ENCODE assay signal across 7 cellular contexts in genomic region chr4:43132010-43132582, GRCh38.
DNase-seq lines count a peak whose midpoint lies in the region; ATAC-seq, FAIRE-seq and TF ChIP-seq lines count a peak whose summit lies in the region.

No MANE protein-coding gene starts in this region.

- WGBS in K562 (ENCODE audit: insufficient coverage, low coverage, missing lambda C conversion rate), result 2% methylated on average over 11 of the region's 11 CpGs

- H3K27me3 ChIP-seq in OCI-LY3 (ENCODE audit: low read depth, low read length), result no peaks in the 10 kb centered on the region
- H3K27me3 ChIP-seq in K562 (ENCODE audit: control insufficient read depth in 2 of 2, insufficient read depth in 2 of 2, low read length in 2 of 2), result no peaks in the 10 kb centered on the region
- H3K27me3 ChIP-seq in kidney epithelial cell (ENCODE audit: control insufficient read depth, insufficient read depth, low read length), result no peaks in the 10 kb centered on the region

- CTCF ChIA-PET in K562 (lab: Yijun Ruan, JAX; ENCODE audit: low intra/inter-chr PET ratio), result interaction anchor here (0.5 kb wide), 1 partner anchor 93 kb away, joined by 3 read pairs; no protein-coding TSS in a partner anchor

- H3K9ac ChIP-seq in OCI-LY3 (ENCODE audit: low read length) (0 out of 2 replicates have a peak overlapping the region, but pooled peaks have one; percentile 8), K562 (ENCODE audit: insufficient read depth in 1 of 2, low read depth in 2 of 2, low read length in 2 of 2) (no peak overlapping the region)

- BruUV-seq in K562 (replicated peaks; lab: Mats Ljungman, UMichigan), result no TSS peak

- H3K79me2 ChIP-seq in OCI-LY3 (ENCODE audit: low read length) (no peaks in the 10 kb centered on the region), K562 (ENCODE audit: control insufficient read depth, insufficient read depth, low read length) (no peaks in the 10 kb centered on the region)

- no peaks in the 10 kb centered on the region for H3K9me3 ChIP-seq in OCI-LY3 (ENCODE audit: insufficient read depth, low read length)
- no peaks in the 10 kb centered on the region for H3K9me3 ChIP-seq in K562 (replicated peaks; ENCODE audit: control insufficient read depth, insufficient read depth, low read depth, low read length)

- in situ Hi-C loops in K562 (cut with MboI), result no loop called here

- POLR2A ChIA-PET in K562 (lab: Yijun Ruan, JAX), result no interaction called here

- TF ChIP-seq CTCF in OCI-LY3 (IDR thresholded peaks at IDR 0.05; ENCODE audit: low read depth, low read length) (peak; percentile 87), K562 (IDR thresholded peaks at IDR 0.05 in 2 of 3, conservative IDR thresholded peaks at IDR 0.05 in 1 of 3; ENCODE audit: insufficient read depth in 2 of 3, low read depth in 1 of 3, low read length in 3 of 3) (peak; percentile 42 to 65 (median 64); a peak in 5 of 6 replicates), kidney epithelial cell (IDR thresholded peaks at IDR 0.05; ENCODE audit: insufficient read depth, low read length, poor library complexity, severe bottlenecking) (peak; percentile 86)

- H3K4me2 ChIP-seq in OCI-LY3 (ENCODE audit: low read length) (peak overlapping the region; percentile 55), K562 (ENCODE audit: insufficient read depth, low read length) (no peak overlapping the region)

- H3K27ac ChIP-seq in OCI-LY3 (ENCODE audit: low read length) (no peak overlapping the region), K562 (ENCODE audit: extremely low read depth, low read depth, low read length) (no peak overlapping the region)

- H3K9me1 ChIP-seq in K562 (ENCODE audit: control insufficient read depth, insufficient read depth, low read length), result no peaks in the 10 kb centered on the region

- H2AFZ ChIP-seq in OCI-LY3 (ENCODE audit: low read depth, low read length), result peak overlapping the region; percentile 87
- no peak overlapping the region for H2AFZ ChIP-seq in K562 (ENCODE audit: low read depth, low read length)

- intact Hi-C loops in K562 (cut with micrococcal nuclease), result loop anchor here (1.0 kb wide), 1 partner anchor 1497 kb away; no protein-coding TSS in a partner anchor

- FAIRE-seq in HTR-8/SVneo (lab: Jason Lieb, UNC) (no peak), K562 (lab: Jason Lieb, UNC) (no peak)

- TF ChIP-seq POLR2A in K562 (conservative IDR thresholded peaks at IDR 0.05), result no peak

- H3K4me3 ChIP-seq in OCI-LY3 (ENCODE audit: low read length) (peak overlapping the region; percentile 48), K562 (no peak overlapping the region), kidney epithelial cell (ENCODE audit: low read depth, low read length) (no peak overlapping the region)

- peak; percentile 52 for DNase-seq in GM03348 (ENCODE audit: low spot score)
- peak; percentile 52 for DNase-seq in HTR-8/SVneo (ENCODE audit: insufficient read length, low spot score)
- DNase-seq in K562 (ENCODE audit: extremely low read depth in 1 of 4, low spot score in 3 of 4), result peak; percentile 12 to 54 (median 26)
- DNase-seq in kidney epithelial cell (ENCODE audit: low read depth), result peak; percentile 9
- DNase-seq in stimulated activated CD4-positive, alpha-beta T cell treated with anti-CD3 and anti-CD28 coated beads, TNF-alpha, amount 100 ng/mL, for 48 hours (ENCODE audit: low read depth in 3 of 3), result peak in 2 of 3 donors; percentile 24 to 27

- no peak for TF ChIP-seq EP300 in K562 (IDR thresholded peaks at IDR 0.05; ENCODE audit: low read length)

- H4K20me1 ChIP-seq in OCI-LY3 (ENCODE audit: insufficient read depth, low read length) (no peaks in the 10 kb centered on the region), K562 (replicated peaks; ENCODE audit: control insufficient read depth, insufficient read depth, low read length) (no peaks in the 10 kb centered on the region)

- H3K4me1 ChIP-seq in OCI-LY3 (ENCODE audit: low read length) (peaks cover 4% of the 10 kb centered on the region; the same call in 1 of the 2 replicates), K562 (replicated peaks in 1 of 2; ENCODE audit: control insufficient read depth in 2 of 2, insufficient read depth in 2 of 2, low read length in 2 of 2) (no peaks in the 10 kb centered on the region)

- TF ChIP-seq RAD21 in K562 (CRISPR knock-in tag; conservative IDR thresholded peaks at IDR 0.05 in 1 of 2, IDR thresholded peaks at IDR 0.05 in 1 of 2), result peak; percentile 54 to 68

- H3K36me3 ChIP-seq in OCI-LY3 (replicated peaks; ENCODE audit: low read depth, low read length) (no peaks in the 10 kb centered on the region), K562 (ENCODE audit: control insufficient read depth, insufficient read depth, low read length) (no peaks in the 10 kb centered on the region), kidney epithelial cell (ENCODE audit: control insufficient read depth, insufficient read depth, low read length) (no peaks in the 10 kb centered on the region)

- ATAC-seq in GM21423 (IDR thresholded peaks at IDR 0.05; ENCODE audit: unreplicated experiment) (peak; percentile 83), K562 (no peak; the same call in 2 of the 3 replicates)

TF ChIP-seq in K562, 482 proteins besides CTCF, POLR2A, EP300 and RAD21:
- no peak for TF ChIP-seq JUN (IDR thresholded peaks at IDR 0.05; ENCODE audit: borderline replicate concordance, low read depth, low read length)
- no peak for TF ChIP-seq JUN (CRISPR knock-in tag; IDR thresholded peaks at IDR 0.05; ENCODE audit: borderline replicate concordance)
- TF ChIP-seq SMC3 (conservative IDR thresholded peaks at IDR 0.05; ENCODE audit: insufficient read depth, low read depth, low read length), result 0 out of 2 replicates have a peak, but pooled peaks have one; percentile 10
